Comparison of ENCODE assay signal across 9 cellular contexts in genomic region chr10:50416885-50417284, GRCh38.
DNase-seq lines count a peak whose midpoint lies in the region; ATAC-seq, FAIRE-seq and TF ChIP-seq lines count a peak whose summit lies in the region.
"Had no signal": no experiment of that assay in that cellular context is flagged by ENCODE, and none has a peak within 500 bp of the region (broad histone marks: within the 10 kb centered on the region; RNA-seq: fewer than 3 reads in every experiment).

No MANE protein-coding gene starts in this region.

- H3K9me2 ChIP-seq in DOHH2 (replicated peaks; ENCODE audit: control insufficient read depth, low read length), result no peaks in the 10 kb centered on the region
- no peaks in the 10 kb centered on the region for H3K9me2 ChIP-seq in OCI-LY7 (ENCODE audit: insufficient read depth, low read length)

- FAIRE-seq in endothelial cell of umbilical vein (lab: Jason Lieb, UNC) (no peak), H54 (lab: Jason Lieb, UNC) (no peak)

- no peaks in the 10 kb centered on the region for H3K9me1 ChIP-seq in endothelial cell of umbilical vein (replicated peaks; ENCODE audit: control insufficient read depth, extremely low read depth, insufficient read depth, low read length)

- no peak overlapping the region for H2AFZ ChIP-seq in OCI-LY7 (ENCODE audit: low read length)
- H2AFZ ChIP-seq in endothelial cell of umbilical vein (ENCODE audit: low read depth, low read length), result no peak overlapping the region

- ATAC-seq in GM19463 (IDR thresholded peaks at IDR 0.05; ENCODE audit: unreplicated experiment) (no peak), GM18520 (IDR thresholded peaks at IDR 0.05; ENCODE audit: unreplicated experiment) (no peak)

- H3K9ac ChIP-seq in endothelial cell of umbilical vein (replicated peaks; ENCODE audit: extremely low read depth, insufficient read depth, low read length) (no peak overlapping the region), rectal smooth muscle tissue (ENCODE audit: low read length) (no peak overlapping the region)

- H3K4me2 ChIP-seq in DOHH2 (ENCODE audit: low read length), result peak overlapping the region; percentile 37
- peak overlapping the region; percentile 53 for H3K4me2 ChIP-seq in OCI-LY7 (ENCODE audit: low read length)
- H3K4me2 ChIP-seq in endothelial cell of umbilical vein (ENCODE audit: insufficient read depth, low read length), result peak overlapping the region; percentile 100

- CTCF ChIA-PET in OCI-LY7 (lab: Charles Lee; ENCODE audit: unreplicated experiment) (no interaction called here), endothelial cell of umbilical vein (lab: Charles Lee) (interaction anchor here (0.6 to 5.6 kb wide), 11 partner anchors 11 to 1355 kb away, joined by 3 to 68 read pairs (median 4); partner anchors contain the start of gene ASAH2B)

- intact Hi-C loops in OCI-LY7 (cut with micrococcal nuclease; ENCODE audit: unreplicated experiment), result loop anchor here (5.0 kb wide), 2 partner anchors 50 to 205 kb away; partner anchors contain the start of gene SGMS1
- intact Hi-C loops in endothelial cell of umbilical vein (cut with micrococcal nuclease), result no loop called here

- POLR2A ChIA-PET in OCI-LY7 (lab: Charles Lee) (interaction anchor here (0.5 to 3.1 kb wide), 10 partner anchors 13 to 618 kb away, joined by 3 to 13 read pairs (median 4); no protein-coding TSS in a partner anchor), endothelial cell of umbilical vein (lab: Charles Lee) (interaction anchor here (0.7 kb wide), 1 partner anchor 49 kb away, joined by 3 read pairs; no protein-coding TSS in a partner anchor)

- H3K36me3 ChIP-seq in DOHH2 (ENCODE audit: control insufficient read depth, low read length), result no peaks in the 10 kb centered on the region
- H3K36me3 ChIP-seq in OCI-LY7 (ENCODE audit: insufficient read depth, low read length), result no peaks in the 10 kb centered on the region
- no peaks in the 10 kb centered on the region for H3K36me3 ChIP-seq in endothelial cell of umbilical vein (ENCODE audit: control insufficient read depth in 2 of 2, extremely low read depth in 1 of 2, insufficient read depth in 2 of 2, low read length in 2 of 2)
- H3K36me3 ChIP-seq in rectal smooth muscle tissue (ENCODE audit: control insufficient read depth, insufficient read depth, low read length), result no peaks in the 10 kb centered on the region

- peaks cover 36% of the 10 kb centered on the region for H3K4me1 ChIP-seq in DOHH2 (ENCODE audit: control insufficient read depth, low read length)
- H3K4me1 ChIP-seq in OCI-LY7 (ENCODE audit: insufficient read depth, low read length, poor library complexity, severe bottlenecking), result peaks cover 33% of the 10 kb centered on the region
- peaks cover 14% of the 10 kb centered on the region for H3K4me1 ChIP-seq in endothelial cell of umbilical vein (ENCODE audit: control insufficient read depth, extremely low read depth, insufficient read depth, low read length)
- H3K4me1 ChIP-seq in rectal smooth muscle tissue (ENCODE audit: control insufficient read depth, insufficient read depth, low read length), result peaks cover 7% of the 10 kb centered on the region

- no peak overlapping the region for H3K27ac ChIP-seq in DOHH2 (ENCODE audit: low read depth, low read length)
- no peak overlapping the region for H3K27ac ChIP-seq in OCI-LY7 (ENCODE audit: low read depth, low read length, poor library complexity, severe bottlenecking)
- H3K27ac ChIP-seq in endothelial cell of umbilical vein (ENCODE audit: insufficient read depth, low read depth, low read length), result no peak overlapping the region
- H3K27ac ChIP-seq in rectal smooth muscle tissue (ENCODE audit: low read depth, low read length), result no peak overlapping the region

- TF ChIP-seq CTCF in DOHH2 (IDR thresholded peaks at IDR 0.05; ENCODE audit: low read depth, low read length, poor library complexity, severe bottlenecking), result no peak
- TF ChIP-seq CTCF in OCI-LY7 (conservative IDR thresholded peaks at IDR 0.05; ENCODE audit: low read length), result no peak
- TF ChIP-seq CTCF in endothelial cell of umbilical vein (IDR thresholded peaks at IDR 0.05; ENCODE audit: extremely low read depth in 1 of 2, insufficient read depth in 1 of 2, low read depth in 1 of 2, low read length in 2 of 2), result no peak

- H3K4me3 ChIP-seq in DOHH2 (ENCODE audit: low read length), result 0 out of 2 replicates have a peak overlapping the region, but pooled peaks have one; percentile 12
- H3K4me3 ChIP-seq in OCI-LY7 (ENCODE audit: low read depth, low read length, poor library complexity, severe bottlenecking), result peak overlapping the region; percentile 33
- peak overlapping the region in 1 of 3 experiments; percentile 75 for H3K4me3 ChIP-seq in endothelial cell of umbilical vein (replicated peaks in 1 of 3; ENCODE audit: insufficient read depth in 1 of 3, low read depth in 1 of 3, low read length in 3 of 3)
- H3K4me3 ChIP-seq in rectal smooth muscle tissue (ENCODE audit: low read length), result peak overlapping the region; percentile 1

- H3K9me3 ChIP-seq in DOHH2 (ENCODE audit: control insufficient read depth, insufficient read depth, low read length), result no peaks in the 10 kb centered on the region
- H3K9me3 ChIP-seq in OCI-LY7 (ENCODE audit: low read length), result no peaks in the 10 kb centered on the region
- no peaks in the 10 kb centered on the region for H3K9me3 ChIP-seq in endothelial cell of umbilical vein (replicated peaks; ENCODE audit: control insufficient read depth, insufficient read depth, low read length)

- DNase-seq in OCI-LY7 (ENCODE audit: low spot score) (no peak), endothelial cell of umbilical vein (ENCODE audit: low read depth, low spot score) (no peak), NCI-H510A treated with DMSO at 0.1 percent for 48 hours (lab: John Stamatoyannopoulos, UW) (no peak), H54 (ENCODE audit: insufficient read length, low spot score) (no peak)
- DNase-seq: NCI-H446 had no signal

- H3K79me2 ChIP-seq in DOHH2 (ENCODE audit: control insufficient read depth, low read length) (no peaks in the 10 kb centered on the region), OCI-LY7 (ENCODE audit: insufficient read depth, low read depth, low read length) (peaks cover 4% of the 10 kb centered on the region; the same call in 1 of the 2 replicates), endothelial cell of umbilical vein (ENCODE audit: control insufficient read depth, insufficient read depth, low read length) (peaks cover 43% of the 10 kb centered on the region)

- H3F3A ChIP-seq in DOHH2 (ENCODE audit: control insufficient read depth, insufficient read depth), result no peaks in the 10 kb centered on the region; the same call in 1 of the 2 replicates

- BruUV-seq in OCI-LY7 (replicated peaks; lab: Mats Ljungman, UMichigan) (no TSS peak), endothelial cell of umbilical vein (replicated peaks; lab: Mats Ljungman, UMichigan) (no TSS peak)

- H3K27me3 ChIP-seq in DOHH2 (ENCODE audit: control insufficient read depth, low read length) (peaks cover 14% of the 10 kb centered on the region), endothelial cell of umbilical vein (ENCODE audit: control insufficient read depth in 2 of 2, insufficient read depth in 2 of 2, low read length in 2 of 2) (no peaks in the 10 kb centered on the region), rectal smooth muscle tissue (ENCODE audit: control insufficient read depth, insufficient read depth, low read length) (no peaks in the 10 kb centered on the region)

- TF ChIP-seq POLR2A in endothelial cell of umbilical vein (IDR thresholded peaks at IDR 0.05; ENCODE audit: low read depth, low read length), result no peak
- TF ChIP-seq POLR2A in H54 (IDR thresholded peaks at IDR 0.05; ENCODE audit: low read depth, low read length), result no peak

- dilution Hi-C loops in endothelial cell of umbilical vein (cut with MboI; ENCODE audit: extremely low pct_ligation_motif_present, low sequenced_read_pairs), result no loop called here

- H4K20me1 ChIP-seq in DOHH2 (ENCODE audit: control insufficient read depth, insufficient read depth, low read depth, low read length) (0 out of 2 replicates have a peak, but pooled peaks cover 3% of the 10 kb centered on the region), OCI-LY7 (ENCODE audit: insufficient read depth, low read length) (0 out of 2 replicates have a peak, but pooled peaks cover 6% of the 10 kb centered on the region), endothelial cell of umbilical vein (replicated peaks; ENCODE audit: control insufficient read depth, extremely low read depth, insufficient read depth, low read length) (no peaks in the 10 kb centered on the region)

TF ChIP-seq in endothelial cell of umbilical vein, 7 proteins besides CTCF, POLR2A, EP300 and RAD21:
- TF ChIP-seq MAX (IDR thresholded peaks at IDR 0.05; ENCODE audit: insufficient read depth, insufficient read length) (no peak), MYC (IDR thresholded peaks at IDR 0.05; ENCODE audit: low read depth, low read length) (no peak), JUN (IDR thresholded peaks at IDR 0.05; ENCODE audit: borderline replicate concordance, insufficient read depth, insufficient read length, low read depth) (no peak), GATA2 (IDR thresholded peaks at IDR 0.05; ENCODE audit: insufficient read depth, insufficient read length, low read depth, low read length) (no peak), EZH2 (IDR thresholded peaks at IDR 0.05; ENCODE audit: borderline replicate concordance, low read depth, low read length, severe bottlenecking) (no peak), POLR2AphosphoS5 (IDR thresholded peaks at IDR 0.05; ENCODE audit: insufficient read depth, low read depth, low read length) (no peak), FOS (IDR thresholded peaks at IDR 0.05; ENCODE audit: borderline replicate concordance, insufficient read depth, low read length) (no peak)
TF ChIP-seq in endothelial cell of umbilical vein: peak in this region for 0.

Comparison
In these comparisons a context has a peak if more than half of its experiments do, and no peak if none do; other contexts are left out.
1. H3K4me2 ChIP-seq: peak in every context shown above with its lines; median percentile 100 in endothelial cell of umbilical vein; 53 in OCI-LY7; 37 in DOHH2.